9 cellular contexts compared by ENCODE assay signal in genomic region chr4:26826721-26827120, GRCh38. TPM values are rescaled to one million over a fixed set of nuclear protein-coding genes. Genes with fewer than 3 reads are reported as not detected.
DNase-seq lines count a peak whose midpoint lies in the region; ATAC-seq and TF ChIP-seq lines count a peak whose summit lies in the region.
"Had no signal": no experiment of that assay in that cellular context is flagged by ENCODE, and none has a peak within 500 bp of the region (broad histone marks: within the 10 kb centered on the region; RNA-seq: fewer than 3 reads in every experiment).

No MANE protein-coding gene starts in this region.

- H3K36me3 Mint-ChIP-seq in activated naive CD4-positive, alpha-beta T cell treated with anti-CD3 and anti-CD28 coated beads, Interleukin-2, amount 50 U/mL, for 72 hours: peaks cover 15 to 19% of the 10 kb centered on the region in 2 donors

- H3K27ac Mint-ChIP-seq in activated naive CD4-positive, alpha-beta T cell treated with anti-CD3 and anti-CD28 coated beads, Interleukin-2, amount 50 U/mL, for 72 hours: no peak overlapping the region

- DNase-seq in GM12865 (ENCODE audit: low read depth) (peak; percentile 78), LoVo (ENCODE audit: low spot score) (peak; percentile 58), left colon (peak; percentile 41 to 50), G401 (ENCODE audit: low spot score) (no peak), midbrain (lab: John Stamatoyannopoulos, UW) (no peak)
- DNase-seq in activated CD4-positive, alpha-beta T cell treated with anti-CD3 and anti-CD28 coated beads for 4 hours: no peak
- no peak for DNase-seq in activated naive CD4-positive, alpha-beta T cell treated with anti-CD3 and anti-CD28 coated beads, Interleukin-2, amount 50 U/mL, for 72 hours (ENCODE audit: low spot score in 2 of 2)

- peak; percentile 94 for ATAC-seq in GM21723 (IDR thresholded peaks at IDR 0.05; ENCODE audit: unreplicated experiment)
- peak; percentile 70 for ATAC-seq in left colon
- no peak for ATAC-seq in activated naive CD4-positive, alpha-beta T cell treated with anti-CD3 and anti-CD28 coated beads, Interleukin-2, amount 50 U/mL, for 72 hours

- no peak overlapping the region for H3K4me3 ChIP-seq in GM12865 (ENCODE audit: low read depth, low read length)
- H3K4me3 ChIP-seq: thyroid gland had no signal

- in situ Hi-C loops in G401 (cut with HindIII; ENCODE audit: low sequenced_read_pairs): no loop called here

- intact Hi-C loops in left colon (cut with DNase I, micrococcal nuclease): no loop called here

- H3K9me3 Mint-ChIP-seq in activated naive CD4-positive, alpha-beta T cell treated with anti-CD3 and anti-CD28 coated beads, Interleukin-2, amount 50 U/mL, for 72 hours: peaks cover 11 to 17% of the 10 kb centered on the region in 2 donors

- no peak for TF ChIP-seq CTCF in GM12865 (IDR thresholded peaks at IDR 0.05; ENCODE audit: insufficient read depth, low read depth, low read length, missing control alignments)

RNA-seq across cellular contexts. Expression of gene STIM2, which starts 33.9 kb away (rescaled TPM):
- 10 to 100 TPM; 27.2 to 28.4 TPM for total RNA-seq in left colon
- 10 to 100 TPM; 43.0 to 49.1 TPM for total RNA-seq in activated naive CD4-positive, alpha-beta T cell treated with anti-CD3 and anti-CD28 coated beads, Interleukin-2, amount 50 U/mL, for 72 hours
- 27.4 and 35.5 TPM in 2 replicates for total RNA-seq in G401 (2014; rRNA removed; shearing (Covaris generic))

Comparison
In these comparisons a context has a peak if more than half of its experiments do, and no peak if none do; other contexts are left out.
1. DNase-seq: peak in GM12865 (single experiment), LoVo (single experiment) and left colon (2 of 2); none in activated CD4-positive, alpha-beta T cell treated with anti-CD3 and anti-CD28 coated beads for 4 hours (0 of 2), activated naive CD4-positive, alpha-beta T cell treated with anti-CD3 and anti-CD28 coated beads, Interleukin-2, amount 50 U/mL, for 72 hours (0 of 2), G401 (single experiment) and midbrain (single experiment).
2. ATAC-seq: peak in GM21723 (single experiment) and left colon (single experiment); none in activated naive CD4-positive, alpha-beta T cell treated with anti-CD3 and anti-CD28 coated beads, Interleukin-2, amount 50 U/mL, for 72 hours (0 of 2).